In the genomic region with DNA sequence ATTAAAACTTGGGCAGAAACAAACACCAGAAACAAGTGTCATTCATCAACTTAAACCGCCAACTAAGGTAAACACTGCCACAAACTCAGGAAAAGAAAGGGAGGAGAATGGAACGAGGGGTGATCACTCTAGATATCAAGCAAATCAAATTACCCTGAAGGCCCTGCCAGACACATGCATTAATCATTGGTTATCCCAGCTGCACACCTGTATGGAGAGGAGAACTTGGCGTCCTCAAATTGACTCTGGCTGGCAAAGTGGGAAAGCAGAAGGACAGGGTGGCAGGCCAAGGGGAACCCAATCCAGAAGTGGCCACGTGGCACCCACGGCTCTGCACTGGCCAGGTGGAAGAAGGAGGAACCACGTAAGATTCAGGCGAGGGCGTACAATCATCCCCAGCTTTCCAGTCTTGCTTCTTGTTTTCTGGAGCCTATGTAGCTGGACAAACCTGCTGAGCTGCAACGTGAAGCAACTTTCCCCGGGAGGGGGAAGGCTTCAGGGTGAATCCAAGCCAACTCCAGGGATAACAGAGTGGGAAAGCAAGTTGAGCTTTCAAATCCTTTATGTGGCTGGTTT, we compare ENCODE assay signal across 13 cellular contexts.
DNase-seq lines count a peak whose midpoint lies in the region; ATAC-seq and TF ChIP-seq lines count a peak whose summit lies in the region.
"Had no signal": no experiment of that assay in that cellular context is flagged by ENCODE, and none has a peak within 500 bp of the region (broad histone marks: within the 10 kb centered on the region; RNA-seq: fewer than 3 reads in every experiment).

No MANE protein-coding gene starts in this region.

- H3K4me3 ChIP-seq in BLaER1 (no peak overlapping the region), HEK293 (ENCODE audit: low read depth, low read length) (no peak overlapping the region), mesenchymal stem cell (ENCODE audit: insufficient read depth in 1 of 2, low read depth in 1 of 2, low read length in 2 of 2) (no peak overlapping the region)

- H3K27ac Mint-ChIP-seq in WTC11: no peak overlapping the region
- peak overlapping the region in 1 of 2 donors; percentile 72 for H3K27ac Mint-ChIP-seq in stimulated activated naive CD8-positive, alpha-beta T cell treated with anti-CD3 and anti-CD28 coated beads, Interleukin-15, amount 100 ng/mL, for 72 hours
- H3K27ac Mint-ChIP-seq in activated naive CD4-positive, alpha-beta T cell treated with anti-CD3 and anti-CD28 coated beads, Interleukin-2, amount 10 ng/mL, durations not matched to agents 7 days and 5 days: no peak overlapping the region

- H3K4me1 ChIP-seq in BLaER1 (peaks cover 12% of the 10 kb centered on the region), HEK293 (ENCODE audit: control insufficient read depth, insufficient read depth, low read length) (peaks cover 4% of the 10 kb centered on the region; the same call in 1 of the 2 replicates), mesenchymal stem cell (ENCODE audit: control insufficient read depth, insufficient read depth, low read depth, low read length) (no peaks in the 10 kb centered on the region)

- H3K9ac ChIP-seq in BLaER1 (no peak overlapping the region), mesenchymal stem cell (ENCODE audit: low read length) (no peak overlapping the region)

- H3K79me1 ChIP-seq in mesenchymal stem cell (replicated peaks; ENCODE audit: low read length, poor library complexity, severe bottlenecking): no peaks in the 10 kb centered on the region

- H2BK5ac ChIP-seq in mesenchymal stem cell (ENCODE audit: low read depth, low read length, poor library complexity, severe bottlenecking): no peak overlapping the region

- DNase-seq in SK-N-DZ (ENCODE audit: low spot score) (peak; percentile 94), mesenchymal stem cell (no peak), WTC11 (ENCODE audit: low spot score) (no peak)
- DNase-seq in stimulated activated naive CD8-positive, alpha-beta T cell treated with anti-CD3 and anti-CD28 coated beads, Interleukin-15, amount 100 ng/mL, for 72 hours: no peak
- DNase-seq in activated naive CD4-positive, alpha-beta T cell treated with anti-CD3 and anti-CD28 coated beads, Interleukin-2, amount 10 ng/mL, durations not matched to agents 7 days and 5 days: no peak
- DNase-seq: activated CD4-positive, alpha-beta T cell treated with anti-CD3 and anti-CD28 coated beads, Interleukin-2, amount 50 U/mL, for 48 hours; activated naive CD4-positive, alpha-beta T cell treated with Interleukin-2 at 50 U/mL for 16 hours; Karpas-422; NCI-H446; stimulated activated naive CD4-positive, alpha-beta T cell had no signal

- H3K27me3 ChIP-seq in BLaER1 (no peaks in the 10 kb centered on the region), mesenchymal stem cell (ENCODE audit: control insufficient read depth in 1 of 2, insufficient read depth in 1 of 2, low read length in 2 of 2) (no peaks in the 10 kb centered on the region)

- no peak overlapping the region for H2BK15ac ChIP-seq in mesenchymal stem cell (ENCODE audit: low read depth, poor library complexity, severe bottlenecking)

- H3K4me1 Mint-ChIP-seq in WTC11: peaks cover 22% of the 10 kb centered on the region
- no peaks in the 10 kb centered on the region for H3K4me1 Mint-ChIP-seq in stimulated activated naive CD8-positive, alpha-beta T cell treated with anti-CD3 and anti-CD28 coated beads, Interleukin-15, amount 100 ng/mL, for 72 hours
- no peaks in the 10 kb centered on the region for H3K4me1 Mint-ChIP-seq in activated naive CD4-positive, alpha-beta T cell treated with anti-CD3 and anti-CD28 coated beads, Interleukin-2, amount 10 ng/mL, durations not matched to agents 7 days and 5 days

- no peak for ATAC-seq in WTC11
- ATAC-seq in stimulated activated naive CD8-positive, alpha-beta T cell treated with anti-CD3 and anti-CD28 coated beads, Interleukin-15, amount 100 ng/mL, for 72 hours: no peak
- no peak for ATAC-seq in GM18861 (IDR thresholded peaks at IDR 0.05; ENCODE audit: unreplicated experiment)

- H3K14ac ChIP-seq in mesenchymal stem cell (ENCODE audit: low read length in 2 of 2): peak overlapping the region in 1 of 2 experiments; percentile 26

- TF ChIP-seq CTCF in HEK293 (tag by site-specific recombination; IDR thresholded peaks at IDR 0.05) (no peak), WTC11 (IDR thresholded peaks at IDR 0.05) (no peak)

- H3K9me3 ChIP-seq in BLaER1: no peaks in the 10 kb centered on the region
- no peaks in the 10 kb centered on the region for H3K9me3 ChIP-seq in HEK293 (ENCODE audit: control insufficient read depth, insufficient read depth, low read depth, low read length)
- no peaks in the 10 kb centered on the region for H3K9me3 ChIP-seq in mesenchymal stem cell (ENCODE audit: control insufficient read depth, low read length)

- H3K18ac ChIP-seq in mesenchymal stem cell (ENCODE audit: low read depth in 1 of 2, low read length in 2 of 2): peak overlapping the region; percentile 34 to 60

- H3K4me3 Mint-ChIP-seq in WTC11: no peak overlapping the region
- H3K4me3 Mint-ChIP-seq in stimulated activated naive CD8-positive, alpha-beta T cell treated with anti-CD3 and anti-CD28 coated beads, Interleukin-15, amount 100 ng/mL, for 72 hours: no peak overlapping the region
- no peak overlapping the region for H3K4me3 Mint-ChIP-seq in activated naive CD4-positive, alpha-beta T cell treated with anti-CD3 and anti-CD28 coated beads, Interleukin-2, amount 10 ng/mL, durations not matched to agents 7 days and 5 days

- no peaks in the 10 kb centered on the region for H4K20me1 ChIP-seq in BLaER1

- H3K9me3 Mint-ChIP-seq in WTC11: no peaks in the 10 kb centered on the region
- H3K9me3 Mint-ChIP-seq in stimulated activated naive CD8-positive, alpha-beta T cell treated with anti-CD3 and anti-CD28 coated beads, Interleukin-15, amount 100 ng/mL, for 72 hours: no peaks in the 10 kb centered on the region
- H3K9me3 Mint-ChIP-seq in activated naive CD4-positive, alpha-beta T cell treated with anti-CD3 and anti-CD28 coated beads, Interleukin-2, amount 10 ng/mL, durations not matched to agents 7 days and 5 days: no peaks in the 10 kb centered on the region

- WGBS in mesenchymal stem cell: 77% methylated on average over 8 of the region's 10 CpGs

- H2AFZ ChIP-seq in mesenchymal stem cell (ENCODE audit: low read depth, low read length): no peak overlapping the region

- peak overlapping the region; percentile 39 for H4K91ac ChIP-seq in mesenchymal stem cell (ENCODE audit: low read length)

- peak overlapping the region; percentile 21 for H2BK120ac ChIP-seq in mesenchymal stem cell (ENCODE audit: low read depth, low read length)

- no peaks in the 10 kb centered on the region for H3K36me3 Mint-ChIP-seq in WTC11
- no peaks in the 10 kb centered on the region for H3K36me3 Mint-ChIP-seq in activated naive CD4-positive, alpha-beta T cell treated with anti-CD3 and anti-CD28 coated beads, Interleukin-2, amount 10 ng/mL, durations not matched to agents 7 days and 5 days

- peaks cover 2% of the 10 kb centered on the region; the same call in 1 of the 2 replicates for H3K27me3 Mint-ChIP-seq in WTC11 (ENCODE audit: low read depth)
- H3K27me3 Mint-ChIP-seq in stimulated activated naive CD8-positive, alpha-beta T cell treated with anti-CD3 and anti-CD28 coated beads, Interleukin-15, amount 100 ng/mL, for 72 hours: no peaks in the 10 kb centered on the region
- peaks cover 5% of the 10 kb centered on the region for H3K27me3 Mint-ChIP-seq in activated naive CD4-positive, alpha-beta T cell treated with anti-CD3 and anti-CD28 coated beads, Interleukin-2, amount 10 ng/mL, durations not matched to agents 7 days and 5 days

- H3K4ac ChIP-seq in mesenchymal stem cell (ENCODE audit: low read depth in 1 of 2, low read length in 2 of 2): peak overlapping the region in 1 of 2 experiments; percentile 47

- no peak overlapping the region for H3K23ac ChIP-seq in mesenchymal stem cell (ENCODE audit: low read length in 2 of 2)

- peak overlapping the region; percentile 47 for H4K8ac ChIP-seq in mesenchymal stem cell (ENCODE audit: low read length)

- POLR2A ChIA-PET in HEK293 (lab: Yijun Ruan, JAX) (no interaction called here), WTC11 (lab: Charles Lee) (interaction anchor here (0.6 kb wide), 1 partner anchor 47 kb away, joined by 3 read pairs; no protein-coding TSS in a partner anchor)

- H3K36me3 ChIP-seq in BLaER1: no peaks in the 10 kb centered on the region
- no peaks in the 10 kb centered on the region for H3K36me3 ChIP-seq in HEK293 (ENCODE audit: control insufficient read depth in 2 of 2, insufficient read depth in 1 of 2, low read length in 2 of 2)
- no peaks in the 10 kb centered on the region for H3K36me3 ChIP-seq in mesenchymal stem cell (ENCODE audit: control insufficient read depth in 1 of 2, insufficient read depth in 2 of 2, low read depth in 1 of 2, low read length in 2 of 2)

- 0 out of 2 replicates have a peak overlapping the region, but pooled peaks have one; percentile 13 for H3K4me2 ChIP-seq in BLaER1
- no peak overlapping the region for H3K4me2 ChIP-seq in mesenchymal stem cell (ENCODE audit: low read length, poor library complexity, severe bottlenecking)

- H2BK12ac ChIP-seq in mesenchymal stem cell (ENCODE audit: low read length in 2 of 2): peak overlapping the region; percentile 46 to 59

- H3K27ac ChIP-seq in BLaER1: no peak overlapping the region
- H3K27ac ChIP-seq in HEK293 (ENCODE audit: extremely low read depth, low read depth, low read length): no peak overlapping the region
- H3K27ac ChIP-seq in mesenchymal stem cell (ENCODE audit: low read length, poor library complexity, severe bottlenecking): no peak overlapping the region

- CTCF ChIA-PET in HEK293 (lab: Yijun Ruan, JAX): interaction anchor here (0.6 kb wide), 1 partner anchor 12 kb away, joined by 3 read pairs; no protein-coding TSS in a partner anchor
- CTCF ChIA-PET in WTC11 (lab: Charles Lee): interaction anchor here (0.6 kb wide), 1 partner anchor 332 kb away, joined by 5 read pairs; no protein-coding TSS in a partner anchor
- CTCF ChIA-PET in activated naive CD4-positive, alpha-beta T cell treated with anti-CD3 and anti-CD28 coated beads, Interleukin-2, amount 10 ng/mL, durations not matched to agents 7 days and 5 days (lab: Charles Lee): no interaction called here

- H2AK5ac ChIP-seq in mesenchymal stem cell (ENCODE audit: low read length, severe bottlenecking): no peak overlapping the region

TF ChIP-seq in WTC11, 78 proteins besides CTCF, POLR2A, EP300 and RAD21 (continues in another document):
- TF ChIP-seq OVOL2 (CRISPR knock-in tag; IDR thresholded peaks at IDR 0.05; ENCODE audit: borderline replicate concordance): no peak
- TF ChIP-seq ESRRA (CRISPR knock-in tag; IDR thresholded peaks at IDR 0.05; ENCODE audit: borderline replicate concordance): no peak
- no peak for TF ChIP-seq ATF1 (CRISPR knock-in tag; IDR thresholded peaks at IDR 0.05)
- TF ChIP-seq, protein P1, sequence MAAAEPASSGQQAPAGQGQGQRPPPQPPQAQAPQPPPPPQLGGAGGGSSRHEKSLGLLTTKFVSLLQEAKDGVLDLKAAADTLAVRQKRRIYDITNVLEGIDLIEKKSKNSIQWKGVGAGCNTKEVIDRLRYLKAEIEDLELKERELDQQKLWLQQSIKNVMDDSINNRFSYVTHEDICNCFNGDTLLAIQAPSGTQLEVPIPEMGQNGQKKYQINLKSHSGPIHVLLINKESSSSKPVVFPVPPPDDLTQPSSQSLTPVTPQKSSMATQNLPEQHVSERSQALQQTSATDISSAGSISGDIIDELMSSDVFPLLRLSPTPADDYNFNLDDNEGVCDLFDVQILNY (CRISPR knock-in tag; IDR thresholded peaks at IDR 0.05): no peak
- TF ChIP-seq SMAD4 (CRISPR knock-in tag; IDR thresholded peaks at IDR 0.05): no peak
